In the genomic region with DNA sequence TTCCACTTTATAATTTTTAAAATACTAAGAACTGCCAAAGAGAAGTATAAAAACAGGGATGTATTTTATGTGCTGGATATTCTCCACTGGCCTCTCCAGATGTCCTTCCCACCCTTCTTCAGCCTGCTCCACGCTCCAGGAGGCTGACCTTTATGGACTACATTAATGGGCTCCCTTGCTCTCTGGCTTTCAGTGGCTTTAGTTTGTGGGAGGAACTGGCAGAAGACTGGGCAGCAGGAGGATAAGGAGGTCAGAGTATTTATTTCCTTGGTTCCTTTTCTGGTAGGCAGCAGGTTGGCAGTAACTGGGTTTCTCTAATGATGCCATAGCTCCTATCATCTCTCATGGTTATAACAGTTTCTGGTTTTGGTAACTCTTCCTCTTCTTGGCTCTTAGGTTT, we compare ENCODE assay signal across 24 cellular contexts.
"Had no signal": no experiment of that assay in that cellular context is flagged by ENCODE, and none has a peak within 500 bp of the region (broad histone marks: within the 10 kb centered on the region; RNA-seq: fewer than 3 reads in every experiment).

No MANE protein-coding gene starts in this region.

- H3K4me1 ChIP-seq: foreskin keratinocyte, lower lobe of right lung, right lobe of liver had no signal

- H3K9me3 Mint-ChIP-seq: activated CD4-positive, alpha-beta T cell treated with anti-CD3 and anti-CD28 coated beads, Interleukin-2, amount 10 ng/mL, durations not matched to agents 7 days and 5 days; activated naive CD8-positive, alpha-beta T cell treated with anti-CD3 and anti-CD28 coated beads, Interleukin-2, amount 50 U/mL, for 24 hours; activated T-helper 1 cell treated with anti-CD3 and anti-CD28 coated beads, Interleukin-12 subunit alpha, Interleukin-12 subunit beta, Interleukin-2, Interleukin-4 antibody, amounts not matched to agents 30 ng/mL and 10 ng/mL and 1 ng/mL, durations not matched to agents 14 hours and 24 hours and 36 hours; dendritic cell treated with granulocyte-macrophage colony-stimulating factor and Interleukin-4, amounts not matched to agents 40 ng/mL and 50 ng/mL, for 4 days; naive B cell; stimulated activated effector memory CD8-positive, alpha-beta T cell treated with anti-CD3 and anti-CD28 coated beads, Interleukin-12 subunit alpha, Interleukin-12 subunit beta, amount 100 ng/mL, for 72 hours; stimulated activated naive CD8-positive, alpha-beta T cell treated with anti-CD3 and anti-CD28 coated beads, Interleukin-15, amount 100 ng/mL, for 72 hours had no signal

- H3K36me3 ChIP-seq: lower lobe of right lung, ovary, right lobe of liver, tibial artery had no signal

- H3K4me3 Mint-ChIP-seq: activated CD4-positive, alpha-beta T cell treated with anti-CD3 and anti-CD28 coated beads, Interleukin-2, amount 10 ng/mL, durations not matched to agents 7 days and 5 days; activated CD8-positive, alpha-beta T cell treated with anti-CD3 and anti-CD28 coated beads, Interleukin-2, amount 10 ng/mL, durations not matched to agents 7 days and 5 days; activated naive CD8-positive, alpha-beta T cell treated with anti-CD3 and anti-CD28 coated beads, Interleukin-2, amount 50 U/mL, for 24 hours; activated T-helper 1 cell treated with anti-CD3 and anti-CD28 coated beads, Interleukin-12 subunit alpha, Interleukin-12 subunit beta, Interleukin-2, Interleukin-4 antibody, amounts not matched to agents 30 ng/mL and 10 ng/mL and 1 ng/mL, durations not matched to agents 14 hours and 24 hours and 36 hours; dendritic cell treated with granulocyte-macrophage colony-stimulating factor and Interleukin-4, amounts not matched to agents 40 ng/mL and 50 ng/mL, for 4 days; naive B cell; stimulated activated effector memory CD8-positive, alpha-beta T cell treated with anti-CD3 and anti-CD28 coated beads, Interleukin-12 subunit alpha, Interleukin-12 subunit beta, amount 100 ng/mL, for 72 hours; stimulated activated naive CD8-positive, alpha-beta T cell treated with anti-CD3 and anti-CD28 coated beads, Interleukin-15, amount 100 ng/mL, for 72 hours had no signal

- H3K4me3 ChIP-seq: lower lobe of right lung, ovary, right lobe of liver, skin epidermis, tibial artery had no signal

- H3K27me3 Mint-ChIP-seq: activated CD4-positive, alpha-beta T cell treated with anti-CD3 and anti-CD28 coated beads, Interleukin-2, amount 10 ng/mL, durations not matched to agents 7 days and 5 days; activated naive CD8-positive, alpha-beta T cell treated with anti-CD3 and anti-CD28 coated beads, Interleukin-2, amount 50 U/mL, for 24 hours; dendritic cell treated with granulocyte-macrophage colony-stimulating factor and Interleukin-4, amounts not matched to agents 40 ng/mL and 50 ng/mL, for 4 days; naive B cell; stimulated activated naive CD8-positive, alpha-beta T cell treated with anti-CD3 and anti-CD28 coated beads, Interleukin-15, amount 100 ng/mL, for 72 hours had no signal

- H3K27ac Mint-ChIP-seq: activated CD4-positive, alpha-beta T cell treated with anti-CD3 and anti-CD28 coated beads, Interleukin-2, amount 10 ng/mL, durations not matched to agents 7 days and 5 days; activated CD8-positive, alpha-beta T cell treated with anti-CD3 and anti-CD28 coated beads, Interleukin-2, amount 10 ng/mL, durations not matched to agents 7 days and 5 days; activated naive CD8-positive, alpha-beta T cell treated with anti-CD3 and anti-CD28 coated beads, Interleukin-2, amount 50 U/mL, for 24 hours; activated T-helper 1 cell treated with anti-CD3 and anti-CD28 coated beads, Interleukin-12 subunit alpha, Interleukin-12 subunit beta, Interleukin-2, Interleukin-4 antibody, amounts not matched to agents 30 ng/mL and 10 ng/mL and 1 ng/mL, durations not matched to agents 14 hours and 24 hours and 36 hours; dendritic cell treated with granulocyte-macrophage colony-stimulating factor and Interleukin-4, amounts not matched to agents 40 ng/mL and 50 ng/mL, for 4 days; naive B cell; stimulated activated naive CD8-positive, alpha-beta T cell treated with anti-CD3 and anti-CD28 coated beads, Interleukin-15, amount 100 ng/mL, for 72 hours had no signal

- H3K36me3 Mint-ChIP-seq: naive B cell; stimulated activated effector memory CD8-positive, alpha-beta T cell treated with anti-CD3 and anti-CD28 coated beads, Interleukin-12 subunit alpha, Interleukin-12 subunit beta, amount 100 ng/mL, for 72 hours had no signal

- ATAC-seq: activated CD8-positive, alpha-beta T cell treated with anti-CD3 and anti-CD28 coated beads, Interleukin-2, amount 10 ng/mL, durations not matched to agents 7 days and 5 days; activated naive CD8-positive, alpha-beta T cell treated with anti-CD3 and anti-CD28 coated beads, Interleukin-2, amount 50 U/mL, for 24 hours; foreskin keratinocyte; lower lobe of right lung; right lobe of liver; stimulated activated effector memory CD8-positive, alpha-beta T cell treated with anti-CD3 and anti-CD28 coated beads, Interleukin-12 subunit alpha, Interleukin-12 subunit beta, amount 100 ng/mL, for 72 hours; stimulated activated naive CD8-positive, alpha-beta T cell treated with anti-CD3 and anti-CD28 coated beads, Interleukin-15, amount 100 ng/mL, for 72 hours had no signal

- H3K27ac ChIP-seq: foreskin keratinocyte, lower lobe of right lung, ovary, right lobe of liver, skin epidermis, tibial artery, VCaP had no signal

- H3K4me1 Mint-ChIP-seq: naive B cell; stimulated activated naive CD8-positive, alpha-beta T cell treated with anti-CD3 and anti-CD28 coated beads, Interleukin-15, amount 100 ng/mL, for 72 hours had no signal

- DNase-seq: activated CD4-positive, alpha-beta T cell treated with anti-CD3 and anti-CD28 coated beads, Interleukin-2, amount 10 ng/mL, durations not matched to agents 7 days and 5 days; activated CD4-positive, CD25-positive, alpha-beta regulatory T cell treated with anti-CD3 and anti-CD28 coated beads, Interleukin-2, amount 50 U/mL, for 72 hours; activated CD8-positive, alpha-beta T cell treated with anti-CD3 and anti-CD28 coated beads, Interleukin-2, amount 10 ng/mL, durations not matched to agents 7 days and 5 days; activated gamma-delta T cell; activated naive CD4-positive, alpha-beta T cell treated with anti-CD3 and anti-CD28 coated beads, Interleukin-2, amount 50 U/mL, for 16 hours; activated naive CD8-positive, alpha-beta T cell treated with anti-CD3 and anti-CD28 coated beads, Interleukin-2, amount 50 U/mL, for 24 hours; effector CD4-positive, alpha-beta T cell; foreskin keratinocyte; hypothalamus; islet precursor cell; left cardiac atrium; lower lobe of right lung; mesendoderm; naive B cell; ovary; right lobe of liver; stimulated activated CD4-positive, alpha-beta T cell treated with anti-CD3 and anti-CD28 coated beads, Interleukin-1b, Interleukin-23, amount 100 ng/mL, for 48 hours; stimulated activated naive CD8-positive, alpha-beta T cell treated with anti-CD3 and anti-CD28 coated beads, Interleukin-15, amount 100 ng/mL, for 72 hours; tibial artery had no signal

- H3K27me3 ChIP-seq: foreskin keratinocyte, ovary, right lobe of liver, tibial artery had no signal

- H3K9me3 ChIP-seq: lower lobe of right lung, ovary, right lobe of liver, tibial artery had no signal
